19 cellular contexts compared by ENCODE assay signal in the genomic region with DNA sequence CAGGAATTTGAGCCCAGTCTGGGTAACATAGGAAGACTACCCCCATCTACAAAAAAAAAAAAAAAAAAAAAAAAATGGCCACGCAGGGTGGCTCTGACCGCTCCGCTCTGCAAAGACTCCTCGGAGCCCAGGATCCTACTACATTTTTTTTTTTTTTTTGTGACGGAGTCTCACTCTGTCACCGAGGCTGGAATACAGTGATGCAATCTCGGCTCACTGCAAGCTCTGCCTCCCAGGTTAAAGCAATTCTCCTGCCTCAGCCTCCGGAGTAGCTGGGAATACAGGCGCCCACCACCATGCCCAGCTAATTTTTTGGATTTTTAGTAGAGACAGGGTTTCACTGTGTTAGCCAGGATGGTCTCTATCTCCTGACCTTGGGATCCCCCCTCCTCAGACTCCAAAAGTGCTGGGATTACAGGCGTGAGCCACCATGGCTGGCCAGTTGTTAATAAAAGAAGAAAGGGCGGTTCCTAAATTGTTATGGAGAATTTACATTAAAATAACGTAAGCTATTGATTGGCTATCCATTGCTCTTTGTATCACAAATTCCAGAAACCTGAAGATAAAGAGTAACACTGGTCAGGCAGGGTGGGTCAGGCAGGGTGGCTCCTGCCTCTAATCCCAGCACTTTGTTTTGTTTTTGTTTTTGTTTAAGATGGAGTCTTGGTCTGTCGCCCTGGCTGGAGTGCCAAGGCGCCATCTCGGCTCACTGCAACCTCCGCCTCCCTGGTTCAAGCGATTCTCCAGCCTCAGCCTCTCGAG. TPM values are rescaled to one million over a fixed set of nuclear protein-coding genes. Genes with fewer than 3 reads are reported as not detected.
"Had no signal": no experiment of that assay in that cellular context is flagged by ENCODE, and none has a peak within 500 bp of the region (broad histone marks: within the 10 kb centered on the region; RNA-seq: fewer than 3 reads in every experiment).

No MANE protein-coding gene starts in this region.

RNA-seq across cellular contexts. Expression of gene APOE, which starts 22.8 kb away (rescaled TPM):
- total RNA-seq: activated CD4-positive, alpha-beta memory T cell treated with anti-CD3 and anti-CD28 coated beads, Interleukin-2, amount 10 ng/mL, durations not matched to agents 7 days and 5 days had no signal

RNA-seq across cellular contexts. Expression of gene APOC1, which starts 31.6 kb away (rescaled TPM):
- total RNA-seq: activated CD4-positive, alpha-beta T cell treated with anti-CD3 and anti-CD28 coated beads, Interleukin-2, amount 10 ng/mL, durations not matched to agents 7 days and 5 days; activated T-cell treated with anti-CD3 and anti-CD28 coated beads, Interleukin-2, amount 50 U/mL, for 72 hours had no signal

RNA-seq across cellular contexts. Expression of gene NECTIN2, which starts 36.7 kb away (rescaled TPM):
- total RNA-seq: activated CD4-positive, alpha-beta T cell treated with anti-CD3 and anti-CD28 coated beads, Interleukin-2, amount 10 ng/mL, durations not matched to agents 7 days and 5 days had no signal

RNA-seq across cellular contexts. Expression of gene APOC4, which starts 59.2 kb away (rescaled TPM):
- total RNA-seq: activated CD4-positive, alpha-beta memory T cell treated with anti-CD3 and anti-CD28 coated beads, Interleukin-2, amount 10 ng/mL, durations not matched to agents 7 days and 5 days; activated CD4-positive, alpha-beta T cell treated with anti-CD3 and anti-CD28 coated beads, Interleukin-2, amount 10 ng/mL, durations not matched to agents 7 days and 5 days; activated naive CD4-positive, alpha-beta T cell treated with anti-CD3 and anti-CD28 coated beads, Interleukin-2, amount 50 U/mL, for 72 hours; activated naive CD8-positive, alpha-beta T cell treated with anti-CD3 and anti-CD28 coated beads, Interleukin-2, amount 10 ng/mL, durations not matched to agents 7 days and 5 days; activated T-cell treated with anti-CD3 and anti-CD28 coated beads, Interleukin-2, amount 50 U/mL, for 72 hours; ascending aorta; bronchial epithelial cell; cardiac septum; cerebellum; dermis microvascular lymphatic vessel endothelial cell; endothelial cell of umbilical vein; esophagus squamous epithelium; fibroblast of lung; fibroblast of villous mesenchyme; gastroesophageal sphincter; glomerular endothelial cell; heart right ventricle; T-helper 1 cell treated with Interleukin-12 subunit alpha and Interleukin-12 subunit beta and Interleukin-4 antibody, amounts not matched to agents 30 ng/mL and 1 ng/mL, for 36 hours had no signal
- polyA plus RNA-seq: endothelial cell of umbilical vein, esophagus, fibroblast of lung, heart right ventricle had no signal
